In genomic region chr14:37196604-37197420, GRCh38 we compare ENCODE assay signal across 9 cellular contexts. TPM values are rescaled to one million over a fixed set of nuclear protein-coding genes. Genes with fewer than 3 reads are reported as not detected.
DNase-seq lines count a peak whose midpoint lies in the region; ATAC-seq, FAIRE-seq and TF ChIP-seq lines count a peak whose summit lies in the region.
"Had no signal": no experiment of that assay in that cellular context is flagged by ENCODE, and none has a peak within 500 bp of the region (broad histone marks: within the 10 kb centered on the region; RNA-seq: fewer than 3 reads in every experiment).

No MANE protein-coding gene starts in this region.

- H3K9ac ChIP-seq in astrocyte (ENCODE audit: low read length) (peak overlapping the region; percentile 83), stomach smooth muscle (ENCODE audit: low read length in 2 of 2) (peak overlapping the region; percentile 96 to 98)

- H3K9me3 ChIP-seq in astrocyte (ENCODE audit: insufficient read depth, low read depth, low read length), result no peaks in the 10 kb centered on the region
- H3K9me3 ChIP-seq in stomach smooth muscle (ENCODE audit: control insufficient read depth in 2 of 2, low read length in 2 of 2), result no peaks in the 10 kb centered on the region
- no peaks in the 10 kb centered on the region for H3K9me3 ChIP-seq in CD8-positive, alpha-beta T cell (ENCODE audit: low read length)

- ATAC-seq in CD8-positive, alpha-beta T cell, result no peak

- H3K4me2 ChIP-seq in astrocyte (ENCODE audit: low read length), result peak overlapping the region; percentile 88

- peaks cover 5% of the 10 kb centered on the region for H3K4me1 ChIP-seq in astrocyte (ENCODE audit: insufficient read depth, low read length)
- no peaks in the 10 kb centered on the region for H3K4me1 ChIP-seq in stomach smooth muscle (ENCODE audit: control insufficient read depth, insufficient read depth, low read length)
- H3K4me1 ChIP-seq in CD8-positive, alpha-beta T cell (ENCODE audit: insufficient read depth, low read length), result no peaks in the 10 kb centered on the region

- H3K36me3 ChIP-seq in astrocyte (ENCODE audit: insufficient read depth, low read length), result no peaks in the 10 kb centered on the region
- no peaks in the 10 kb centered on the region for H3K36me3 ChIP-seq in stomach smooth muscle (ENCODE audit: control insufficient read depth in 2 of 2, insufficient read depth in 2 of 2, low read length in 2 of 2)
- H3K36me3 ChIP-seq in CD8-positive, alpha-beta T cell (ENCODE audit: insufficient read depth, low read length), result no peaks in the 10 kb centered on the region

- no peaks in the 10 kb centered on the region for H4K20me1 ChIP-seq in astrocyte (ENCODE audit: insufficient read depth, low read length)

- CTCF ChIA-PET in CD8-positive, alpha-beta T cell (lab: Charles Lee), result no interaction called here

- intact Hi-C loops in CD8-positive, alpha-beta T cell (cut with DNase I, micrococcal nuclease), result no loop called here

- POLR2A ChIA-PET in CD8-positive, alpha-beta T cell (lab: Charles Lee), result no interaction called here

- DNase-seq in NCI-H510A treated with DMSO at 0.1 percent for 48 hours (lab: John Stamatoyannopoulos, UW) (peak; percentile 36), NCI-H510A (lab: John Stamatoyannopoulos, UW) (no peak), astrocyte (ENCODE audit: low read depth) (no peak), kidney tubule cell (ENCODE audit: low spot score) (peak; percentile 24), LoVo (ENCODE audit: low spot score) (no peak), NOMO-1 treated with dmso at 0.1 percent for 144 hours (lab: John Stamatoyannopoulos, UW; ENCODE audit: unreplicated experiment) (no peak)
- no peak for DNase-seq in CD8-positive, alpha-beta T cell
- DNase-seq: activated CD8-positive, alpha-beta memory T cell treated with anti-CD3 and anti-CD28 coated beads, Interleukin-2, amount 50 U/mL, for 4 hours had no signal

- TF ChIP-seq CTCF in astrocyte (IDR thresholded peaks at IDR 0.05; ENCODE audit: insufficient read depth, low read depth, low read length), result no peak
- TF ChIP-seq CTCF in CD8-positive, alpha-beta T cell (IDR thresholded peaks at IDR 0.05), result no peak

- H3K4me3 ChIP-seq in astrocyte (ENCODE audit: insufficient read depth, low read depth, low read length) (peak overlapping the region; percentile 67), stomach smooth muscle (ENCODE audit: low read length in 2 of 2) (peak overlapping the region; percentile 90 to 95)
- no peak overlapping the region for H3K4me3 ChIP-seq in CD8-positive, alpha-beta T cell (ENCODE audit: low read depth, low read length)

- H3K36me3 Mint-ChIP-seq in astrocyte (ENCODE audit: low read depth, unreplicated experiment), result no peaks in the 10 kb centered on the region
- no peaks in the 10 kb centered on the region for H3K36me3 Mint-ChIP-seq in CD8-positive, alpha-beta T cell

- H3K4me1 Mint-ChIP-seq in astrocyte (ENCODE audit: low read depth, unreplicated experiment), result peaks cover 5% of the 10 kb centered on the region
- peaks cover 14% of the 10 kb centered on the region for H3K4me1 Mint-ChIP-seq in CD8-positive, alpha-beta T cell (ENCODE audit: low read depth)

- H3K27me3 Mint-ChIP-seq in astrocyte (ENCODE audit: low read depth, unreplicated experiment), result no peaks in the 10 kb centered on the region
- H3K27me3 Mint-ChIP-seq in CD8-positive, alpha-beta T cell (ENCODE audit: low read depth), result peaks cover 11% of the 10 kb centered on the region

- peak overlapping the region; percentile 87 for H2AFZ ChIP-seq in astrocyte (ENCODE audit: low read depth, low read length)

- H3K27ac Mint-ChIP-seq in astrocyte (ENCODE audit: unreplicated experiment), result peak overlapping the region; percentile 98
- no peak overlapping the region for H3K27ac Mint-ChIP-seq in CD8-positive, alpha-beta T cell

- no peaks in the 10 kb centered on the region for H3K27me3 ChIP-seq in astrocyte (ENCODE audit: insufficient read depth, low read length)
- H3K27me3 ChIP-seq in stomach smooth muscle (ENCODE audit: control insufficient read depth in 1 of 2, insufficient read depth in 2 of 2, low read length in 2 of 2), result no peaks in the 10 kb centered on the region
- no peaks in the 10 kb centered on the region for H3K27me3 ChIP-seq in CD8-positive, alpha-beta T cell (ENCODE audit: insufficient read depth, low read length)

- FAIRE-seq in astrocyte (lab: Jason Lieb, UNC), result no peak

- no peaks in the 10 kb centered on the region for H3K9me3 Mint-ChIP-seq in astrocyte (ENCODE audit: unreplicated experiment)
- no peaks in the 10 kb centered on the region for H3K9me3 Mint-ChIP-seq in CD8-positive, alpha-beta T cell

- H3K79me2 ChIP-seq in astrocyte (ENCODE audit: insufficient read depth, low read length), result peaks cover 10% of the 10 kb centered on the region

- peak overlapping the region; percentile 96 for H3K4me3 Mint-ChIP-seq in astrocyte (ENCODE audit: unreplicated experiment)
- H3K4me3 Mint-ChIP-seq in CD8-positive, alpha-beta T cell, result no peak overlapping the region

- H3K27ac ChIP-seq in astrocyte (ENCODE audit: low read depth, low read length) (peak overlapping the region; percentile 85), stomach smooth muscle (ENCODE audit: low read length) (peak overlapping the region; percentile 96)
- no peak overlapping the region for H3K27ac ChIP-seq in CD8-positive, alpha-beta T cell (ENCODE audit: low read depth, low read length)

RNA-seq across cellular contexts. Expression of gene MIPOL1, which starts 0.9 kb away (rescaled TPM):
- 11.9 and 15.7 TPM in 2 replicates for total RNA-seq in astrocyte
- total RNA-seq in CD8-positive, alpha-beta T cell, result not detected

RNA-seq across cellular contexts. Expression of gene SLC25A21, which starts 24.4 kb away (rescaled TPM):
- total RNA-seq in astrocyte, result 1.5 and 2.8 TPM in 2 replicates
- not detected for total RNA-seq in CD8-positive, alpha-beta T cell

Comparison
In these comparisons a context has a peak if more than half of its experiments do, and no peak if none do; other contexts are left out.
1. DNase-seq: peak in NCI-H510A treated with DMSO at 0.1 percent for 48 hours (single experiment) and kidney tubule cell (single experiment); none in NCI-H510A (single experiment), astrocyte (single experiment), LoVo (single experiment), CD8-positive, alpha-beta T cell (0 of 7) and NOMO-1 treated with dmso at 0.1 percent for 144 hours (single experiment).
2. RNA of gene MIPOL1, which starts 0.9 kb away (total RNA-seq): 11.9 to 15.7 TPM in astrocyte; not detected in CD8-positive, alpha-beta T cell; every median in the first group is over 10 times any median in the second.